Comparison of ENCODE assay signal across 13 cellular contexts in genomic region chr3:74139648-74140047, GRCh38.
DNase-seq lines count a peak whose midpoint lies in the region; ATAC-seq and TF ChIP-seq lines count a peak whose summit lies in the region.
"Had no signal": no experiment of that assay in that cellular context is flagged by ENCODE, and none has a peak within 500 bp of the region (broad histone marks: within the 10 kb centered on the region; RNA-seq: fewer than 3 reads in every experiment).

No MANE protein-coding gene starts in this region.

- CTCF ChIA-PET in BJ (lab: Yijun Ruan, JAX), result no interaction called here

- no peaks in the 10 kb centered on the region for H3K27me3 Mint-ChIP-seq in HFFc6 (ENCODE audit: insufficient read depth)
- H3K27me3 Mint-ChIP-seq: stimulated activated naive B cell treated with anti-CD40 and anti-IgM and Interleukin-4, amounts not matched to agents 10 μg/mL and 1 μg/mL and 100 μg/mL, for 72 hours had no signal

- no peaks in the 10 kb centered on the region for H3K36me3 Mint-ChIP-seq in HFFc6 (ENCODE audit: low read depth)
- H3K36me3 Mint-ChIP-seq: stimulated activated naive B cell treated with anti-CD40 and anti-IgM and Interleukin-4, amounts not matched to agents 10 μg/mL and 1 μg/mL and 100 μg/mL, for 72 hours had no signal

- no peaks in the 10 kb centered on the region for H3K9me3 Mint-ChIP-seq in HFFc6

- no peaks in the 10 kb centered on the region for H3K27me3 ChIP-seq in BJ (ENCODE audit: control insufficient read depth, insufficient read depth, low read length)
- H3K27me3 ChIP-seq: colonic mucosa had no signal

- no peak overlapping the region for H3K27ac ChIP-seq in VCaP
- H3K27ac ChIP-seq: colonic mucosa, esophagus muscularis mucosa had no signal

- H3K4me1 Mint-ChIP-seq in HFFc6 (ENCODE audit: low read depth), result no peaks in the 10 kb centered on the region
- H3K4me1 Mint-ChIP-seq: stimulated activated naive B cell treated with anti-CD40 and anti-IgM and Interleukin-4, amounts not matched to agents 10 μg/mL and 1 μg/mL and 100 μg/mL, for 72 hours had no signal

- no peak for DNase-seq in BJ (ENCODE audit: low read depth)
- DNase-seq in HFFc6, result peak; percentile 3
- DNase-seq in left kidney (ENCODE audit: low read depth, low spot score), result peak; percentile 6
- no peak for DNase-seq in NCI-H2196 treated with DMSO at 0.1 percent for 48 hours (lab: John Stamatoyannopoulos, UW; ENCODE audit: unreplicated experiment)
- DNase-seq: colonic mucosa; NCI-H2029 treated with DMSO at 0.1 percent for 48 hours; nucleus accumbens; stimulated activated naive B cell treated with anti-CD40 and anti-IgM and Interleukin-4, amounts not matched to agents 10 μg/mL and 1 μg/mL and 100 μg/mL, for 72 hours; T-helper 1 cell had no signal

- POLR2A ChIA-PET in BJ (lab: Charles Lee), result no interaction called here

- no peak overlapping the region for H3K4me3 Mint-ChIP-seq in HFFc6
- H3K4me3 Mint-ChIP-seq: stimulated activated naive B cell treated with anti-CD40 and anti-IgM and Interleukin-4, amounts not matched to agents 10 μg/mL and 1 μg/mL and 100 μg/mL, for 72 hours had no signal

- no peak for ATAC-seq in GM18873 (IDR thresholded peaks at IDR 0.05; ENCODE audit: low FRiP score, unreplicated experiment)
- no peak for ATAC-seq in GM21390 (IDR thresholded peaks at IDR 0.05; ENCODE audit: unreplicated experiment)
- ATAC-seq: stimulated activated naive B cell treated with anti-CD40 and anti-IgM and Interleukin-4, amounts not matched to agents 10 μg/mL and 1 μg/mL and 100 μg/mL, for 72 hours had no signal

- no peaks in the 10 kb centered on the region for H3K36me3 ChIP-seq in BJ (ENCODE audit: control insufficient read depth, insufficient read depth, low read length)
- H3K36me3 ChIP-seq: colonic mucosa, esophagus muscularis mucosa had no signal

- no peak overlapping the region for H3K27ac Mint-ChIP-seq in HFFc6
- H3K27ac Mint-ChIP-seq: stimulated activated naive B cell treated with anti-CD40 and anti-IgM and Interleukin-4, amounts not matched to agents 10 μg/mL and 1 μg/mL and 100 μg/mL, for 72 hours had no signal

- TF ChIP-seq CTCF in BJ (IDR thresholded peaks at IDR 0.05; ENCODE audit: insufficient read depth, low read depth, low read length), result 0 out of 2 replicates have a peak, but pooled peaks have one; percentile 29
- peak; percentile 64 for TF ChIP-seq CTCF in HFFc6 (IDR thresholded peaks at IDR 0.05)
- peak; percentile 28 for TF ChIP-seq CTCF in VCaP (conservative IDR thresholded peaks at IDR 0.05)

- no peak overlapping the region for H3K4me3 ChIP-seq in BJ (ENCODE audit: low read depth, low read length)
- H3K4me3 ChIP-seq: colonic mucosa, esophagus muscularis mucosa had no signal

Comparison
In these comparisons a context has a peak if more than half of its experiments do, and no peak if none do; other contexts are left out.
1. DNase-seq: peak in HFFc6 (single experiment) and left kidney (single experiment); none in BJ (single experiment) and NCI-H2196 treated with DMSO at 0.1 percent for 48 hours (single experiment).
2. Peak in every context shown above with its lines, with median percentiles within 50 percentile points of each other: CTCF ChIP-seq.